Comparison of ENCODE assay signal across 12 cellular contexts in the genomic region with DNA sequence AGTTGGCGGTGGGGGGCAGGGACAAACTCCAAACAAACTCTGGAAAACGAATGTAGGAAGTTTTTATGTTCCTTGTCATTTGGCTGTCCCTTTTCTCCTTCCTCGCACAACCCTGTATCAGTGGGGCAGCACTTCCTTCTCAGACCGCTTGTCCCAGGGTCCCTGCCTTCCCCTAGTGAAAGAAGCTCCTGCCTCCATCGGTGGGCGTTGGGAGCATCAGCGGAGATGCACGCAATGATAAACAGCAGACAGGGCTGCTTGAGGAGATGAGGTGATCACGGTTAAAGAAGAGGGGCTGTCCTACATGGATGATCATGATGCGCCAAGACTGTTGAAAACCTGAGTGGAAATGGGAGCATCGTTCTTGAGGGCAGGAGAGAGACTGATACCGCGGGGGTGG. TPM values are rescaled to one million over a fixed set of nuclear protein-coding genes. Genes with fewer than 3 reads are reported as not detected.
DNase-seq lines count a peak whose midpoint lies in the region; ATAC-seq and TF ChIP-seq lines count a peak whose summit lies in the region.
"Had no signal": no experiment of that assay in that cellular context is flagged by ENCODE, and none has a peak within 500 bp of the region (broad histone marks: within the 10 kb centered on the region; RNA-seq: fewer than 3 reads in every experiment).

No MANE protein-coding gene starts in this region.

- H3K27ac ChIP-seq in ascending aorta, result peak overlapping the region; percentile 80 to 82
- H3K27ac ChIP-seq: SJCRH30 had no signal

- CTCF ChIA-PET in AG04449 (lab: Yijun Ruan, JAX), result interaction anchor here (0.8 to 13.4 kb wide), 26 partner anchors 9 to 136 kb away, joined by 3 to 217 read pairs (median 6); a partner anchor contains a TSS

- H3K4me3 ChIP-seq in AG04449 (ENCODE audit: low read depth, low read length) (peak overlapping the region; percentile 53), ascending aorta (peak overlapping the region; percentile 34 to 55), retinal pigment epithelial cell (ENCODE audit: low read length) (peak overlapping the region; percentile 30)
- H3K4me3 ChIP-seq: SJCRH30 had no signal

- TF ChIP-seq CTCF in AG04449 (IDR thresholded peaks at IDR 0.05; ENCODE audit: insufficient read depth, low read length, missing control alignments), result no peak
- no peak for TF ChIP-seq CTCF in ascending aorta (IDR thresholded peaks at IDR 0.05)
- TF ChIP-seq CTCF in retinal pigment epithelial cell (conservative IDR thresholded peaks at IDR 0.05; ENCODE audit: low read depth, low read length), result no peak

- no peaks in the 10 kb centered on the region for H3K9me3 ChIP-seq in ascending aorta
- H3K9me3 ChIP-seq: SJCRH30 had no signal

- DNase-seq in AG04449 (ENCODE audit: low read depth, low spot score) (no peak), ascending aorta (ENCODE audit: low spot score in 2 of 2) (no peak), left ventricle myocardium superior (no peak), retinal pigment epithelial cell (ENCODE audit: low read depth) (no peak), globus pallidus (ENCODE audit: low spot score) (no peak), NCI-H1105 (lab: John Stamatoyannopoulos, UW) (no peak), NCI-H446 treated with DMSO at 0.1 percent for 48 hours (lab: John Stamatoyannopoulos, UW) (no peak)
- DNase-seq in stimulated activated naive CD4-positive, alpha-beta T cell treated with Interleukin-2 at 50 U/mL for 16 hours (lab: John Stamatoyannopoulos, UW), result no peak
- DNase-seq: activated CD4-positive, alpha-beta T cell treated with anti-CD3 and anti-CD28 coated beads for 4 hours; NCI-H524; stimulated activated CD4-positive, alpha-beta T cell treated with anti-CD3 and anti-CD28 coated beads, Interleukin-2, amount 100 ng/mL, for 48 hours had no signal

- H3K4me1 ChIP-seq in ascending aorta, result peaks cover 0 to 17% of the 10 kb centered on the region in 2 donors
- H3K4me1 ChIP-seq: SJCRH30 had no signal

- peaks cover 4 to 11% of the 10 kb centered on the region in 2 donors for H3K36me3 ChIP-seq in ascending aorta
- H3K36me3 ChIP-seq: SJCRH30 had no signal

- H3K27me3 ChIP-seq in ascending aorta, result no peaks in the 10 kb centered on the region

- POLR2A ChIA-PET in AG04449 (lab: Yijun Ruan, JAX), result interaction anchor here (0.6 to 2.0 kb wide), 4 partner anchors 8 to 135 kb away, joined by 3 to 11 read pairs (median 6); a partner anchor contains a TSS

- intact Hi-C loops in ascending aorta (cut with DNase I), result loop anchor here (10.0 kb wide), 1 partner anchor 124 kb away; a partner anchor contains a TSS
- intact Hi-C loops in left ventricle myocardium superior (cut with micrococcal nuclease), result loop anchor here (10.0 kb wide), 1 partner anchor 54 kb away; no protein-coding TSS in a partner anchor

- ATAC-seq in left ventricle myocardium superior, result peak; percentile 6

RNA-seq across cellular contexts. Expression of a gene that starts 0.6 kb away (rescaled TPM):
- total RNA-seq in ascending aorta, result 273 TPM
- 116 TPM for total RNA-seq in left ventricle myocardium superior

RNA-seq across cellular contexts. Expression of a gene that starts 31.1 kb away (rescaled TPM):
- total RNA-seq in ascending aorta (1,046 TPM), left ventricle myocardium superior (142 TPM)

RNA-seq across cellular contexts. Expression of a gene that starts 42.9 kb away (rescaled TPM):
- total RNA-seq in ascending aorta (23.0 TPM), left ventricle myocardium superior (55.9 TPM)

RNA-seq across cellular contexts. Expression of a gene that starts 47.9 kb away (rescaled TPM):
- total RNA-seq in ascending aorta (196 TPM), left ventricle myocardium superior (10.9 TPM)
